ENCODE assay signal across 10 cellular contexts in genomic region chr9:115157245-115157674, GRCh38. TPM values are rescaled to one million over a fixed set of nuclear protein-coding genes. Genes with fewer than 3 reads are reported as not detected.
DNase-seq lines count a peak whose midpoint lies in the region; ATAC-seq, FAIRE-seq and TF ChIP-seq lines count a peak whose summit lies in the region.
"Had no signal": no experiment of that assay in that cellular context is flagged by ENCODE, and none has a peak within 500 bp of the region (broad histone marks: within the 10 kb centered on the region; RNA-seq: fewer than 3 reads in every experiment).

No MANE protein-coding gene starts in this region.

- H3K4me3 ChIP-seq in mucosa of descending colon: no peak overlapping the region

- CTCF ChIA-PET in HEK293T (lab: Yijun Ruan, JAX): no interaction called here

- POLR2A ChIA-PET in HEK293T (lab: Yijun Ruan, JAX): no interaction called here

- intact Hi-C loops in mucosa of descending colon (cut with DNase I, micrococcal nuclease): no loop called here

- TF ChIP-seq CTCF in mucosa of descending colon (IDR thresholded peaks at IDR 0.05): no peak

- H3K9me3 ChIP-seq in mucosa of descending colon: no peaks in the 10 kb centered on the region

- DNase-seq in AG08395 (ENCODE audit: low spot score) (peak; percentile 76), LHCN-M2 (ENCODE audit: low read depth) (peak; percentile 91), dedifferentiated amniotic fluid mesenchymal stem cell (ENCODE audit: extremely low spot score) (peak; percentile 59), mucosa of descending colon (no peak), GM12891 (ENCODE audit: insufficient read length, low spot score) (no peak), pons (ENCODE audit: low spot score) (no peak), HEK293T (ENCODE audit: extremely low spot score) (no peak), NCI-H2227 (lab: John Stamatoyannopoulos, UW; ENCODE audit: unreplicated experiment) (no peak)
- DNase-seq: immature natural killer cell, T-cell had no signal

- no peak for TF ChIP-seq POLR2A in GM12891 (IDR thresholded peaks at IDR 0.05; ENCODE audit: low read depth, low read length)

- no peaks in the 10 kb centered on the region for H3K36me3 ChIP-seq in mucosa of descending colon (ENCODE audit: low read depth)

- no peaks in the 10 kb centered on the region for H3K4me1 ChIP-seq in mucosa of descending colon (ENCODE audit: low read depth)

- no peak for FAIRE-seq in GM12891 (lab: Jason Lieb, UNC)

- peak; percentile 40 for ATAC-seq in mucosa of descending colon
- ATAC-seq: T-cell had no signal

TF ChIP-seq in GM12891, 5 proteins besides CTCF, POLR2A, EP300 and RAD21:
- TF ChIP-seq POLR2AphosphoS5 (IDR thresholded peaks at IDR 0.05; ENCODE audit: low read depth, low read length): no peak
- TF ChIP-seq PAX5 (IDR thresholded peaks at IDR 0.05; ENCODE audit: insufficient read depth, low read length, severe bottlenecking): no peak
- TF ChIP-seq SPI1 (IDR thresholded peaks at IDR 0.05; ENCODE audit: low read depth, low read length): no peak
- TF ChIP-seq TAF1 (IDR thresholded peaks at IDR 0.05; ENCODE audit: low read depth, low read length): no peak
- TF ChIP-seq POU2F2 (IDR thresholded peaks at IDR 0.05; ENCODE audit: low read depth, low read length): no peak

TF ChIP-seq in HEK293T, 16 proteins besides CTCF, POLR2A, EP300 and RAD21:
- TF ChIP-seq BHLHE40 (IDR thresholded peaks at IDR 0.05; ENCODE audit: borderline replicate concordance) (no peak), TARDBP (IDR thresholded peaks at IDR 0.05) (no peak), NFRKB (IDR thresholded peaks at IDR 0.05) (no peak), CTBP1 (IDR thresholded peaks at IDR 0.05; ENCODE audit: borderline replicate concordance) (no peak), ARNT (IDR thresholded peaks at IDR 0.05) (no peak), FOXK2 (IDR thresholded peaks at IDR 0.05) (no peak), HDGF (IDR thresholded peaks at IDR 0.05; ENCODE audit: borderline replicate concordance) (no peak), PKNOX1 (IDR thresholded peaks at IDR 0.05) (no peak), ZNF384 (IDR thresholded peaks at IDR 0.05) (no peak), FOXA1 (IDR thresholded peaks at IDR 0.05) (no peak), LEF1 (IDR thresholded peaks at IDR 0.05; ENCODE audit: borderline replicate concordance) (no peak), L3MBTL2 (conservative IDR thresholded peaks at IDR 0.05) (no peak), SP1 (IDR thresholded peaks at IDR 0.05) (no peak), FOXM1 (IDR thresholded peaks at IDR 0.05; ENCODE audit: borderline replicate concordance) (no peak)
TF ChIP-seq in HEK293T: peak in this region for 0.

RNA-seq across cellular contexts. Expression of gene TNC, which starts 39.3 kb away (rescaled TPM):
- 29.6 and 39.9 TPM in 2 replicates for total RNA-seq in LHCN-M2 (2014; rRNA removed)
- 2.1 TPM for polyA plus RNA-seq in LHCN-M2 (2012)
- total RNA-seq in mucosa of descending colon: 100 to 1,000 TPM in 1 of 3 donors, 10 to 100 TPM in 1, 1 to 10 TPM in 1; 6.5 to 216 (median 48.0) TPM
- 1.1 TPM for polyA plus RNA-seq in GM12891 (2012; ENCODE audit: low read depth, missing spikeins)
- polyA plus RNA-seq: immature natural killer cell had no signal

Comparison
In these comparisons a context has a peak if more than half of its experiments do, and no peak if none do; other contexts are left out.
1. DNase-seq: peak in AG08395 (single experiment), LHCN-M2 (single experiment) and dedifferentiated amniotic fluid mesenchymal stem cell (single experiment); none in mucosa of descending colon (0 of 3), GM12891 (single experiment), pons (single experiment), HEK293T (single experiment) and NCI-H2227 (single experiment).